In the genomic region with DNA sequence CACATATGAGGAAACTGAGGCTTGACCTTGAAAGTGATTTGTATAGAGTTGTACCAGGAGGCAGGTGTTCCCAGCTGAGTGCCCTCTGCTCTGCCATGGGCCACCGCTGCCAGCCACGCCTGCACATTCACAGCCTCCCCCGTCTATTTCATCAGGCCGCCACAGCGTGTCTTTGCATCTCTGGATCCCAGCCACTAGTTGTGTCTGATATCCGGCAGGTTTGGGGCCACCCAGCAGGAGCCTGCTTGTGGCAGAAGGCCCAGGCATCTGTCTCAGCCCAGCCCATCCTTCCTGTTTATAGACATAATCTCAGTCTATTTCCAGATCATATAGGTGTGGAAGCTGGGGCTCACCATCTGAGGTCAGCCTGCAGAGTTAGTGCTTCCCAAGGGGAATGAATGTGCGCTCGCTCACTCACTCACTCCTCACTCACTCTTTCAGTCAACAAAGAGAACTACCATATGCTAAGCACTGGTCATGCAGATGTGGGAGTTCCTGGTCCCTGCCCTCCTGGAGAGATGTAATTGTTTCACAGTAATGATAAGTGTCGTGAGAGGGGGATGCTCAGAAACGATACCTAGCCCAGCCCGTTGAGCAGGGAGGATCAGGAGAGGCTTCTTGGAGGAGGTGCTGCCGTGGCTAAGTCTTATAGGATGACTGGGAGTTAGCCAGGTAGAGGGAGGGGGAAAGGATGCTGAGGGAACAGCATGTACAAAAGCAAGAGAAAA, we compare ENCODE assay signal across 10 cellular contexts.
DNase-seq lines count a peak whose midpoint lies in the region; ATAC-seq and TF ChIP-seq lines count a peak whose summit lies in the region.
"Had no signal": no experiment of that assay in that cellular context is flagged by ENCODE, and none has a peak within 500 bp of the region (broad histone marks: within the 10 kb centered on the region; RNA-seq: fewer than 3 reads in every experiment).

No MANE protein-coding gene starts in this region.

- dilution Hi-C loops in mammary epithelial cell (cut with HindIII; ENCODE audit: low sequenced_read_pairs): no loop called here

- H3K9me3 Mint-ChIP-seq in MCF 10A (ENCODE audit: unreplicated experiment) (no peaks in the 10 kb centered on the region), Calu3 (ENCODE audit: low read depth, unreplicated experiment) (no peaks in the 10 kb centered on the region)
- H3K9me3 Mint-ChIP-seq in activated CD4-positive, alpha-beta memory T cell treated with anti-CD3 and anti-CD28 coated beads, Interleukin-2, amount 10 ng/mL, durations not matched to agents 7 days and 5 days: no peaks in the 10 kb centered on the region

- TF ChIP-seq CTCF in MCF 10A (IDR thresholded peaks at IDR 0.05; ENCODE audit: unreplicated experiment) (no peak), mammary epithelial cell (conservative IDR thresholded peaks at IDR 0.05 in 1 of 2, IDR thresholded peaks at IDR 0.05 in 1 of 2; ENCODE audit: extremely low read depth in 1 of 2, insufficient read depth in 1 of 2, low read depth in 1 of 2, low read length in 2 of 2) (no peak), heart left ventricle (IDR thresholded peaks at IDR 0.05) (no peak), suprapubic skin (IDR thresholded peaks at IDR 0.05) (no peak), Calu3 (IDR thresholded peaks at IDR 0.05; ENCODE audit: unreplicated experiment) (no peak), GM10248 (IDR thresholded peaks at IDR 0.05; ENCODE audit: control extremely low read depth, extremely low read depth, low read depth, missing control alignments) (no peak)

- TF ChIP-seq EP300 in suprapubic skin (IDR thresholded peaks at IDR 0.05): no peak

- BruUV-seq in MCF 10A (replicated peaks; lab: Mats Ljungman, UMichigan): no TSS peak
- no TSS peak for BruUV-seq in mammary epithelial cell (replicated peaks; lab: Mats Ljungman, UMichigan)
- no TSS peak for BruUV-seq in Calu3 (replicated peaks; lab: Mats Ljungman, UMichigan)

- H3K27me3 Mint-ChIP-seq in MCF 10A (ENCODE audit: insufficient read depth, unreplicated experiment): peaks cover 19% of the 10 kb centered on the region
- peaks cover 3% of the 10 kb centered on the region for H3K27me3 Mint-ChIP-seq in activated CD4-positive, alpha-beta memory T cell treated with anti-CD3 and anti-CD28 coated beads, Interleukin-2, amount 10 ng/mL, durations not matched to agents 7 days and 5 days
- peaks cover 62% of the 10 kb centered on the region for H3K27me3 Mint-ChIP-seq in Calu3 (ENCODE audit: unreplicated experiment)

- H3K4me2 ChIP-seq in mammary epithelial cell (ENCODE audit: insufficient read depth, low read depth, low read length): no peak overlapping the region
- H3K4me2 ChIP-seq: PC-9 had no signal

- WGBS in mammary epithelial cell (ENCODE audit: low coverage, missing lambda C conversion rate): 63% methylated on average over 12 of the region's 12 CpGs
- 37 to 43% (median 42%) methylated on average over 12 of the region's 12 CpGs for WGBS in heart left ventricle, 4 donors
- 66% methylated on average over 12 of the region's 12 CpGs for WGBS in suprapubic skin

- peak; percentile 24 for DNase-seq in MCF 10A (ENCODE audit: unreplicated experiment)
- no peak for DNase-seq in mammary epithelial cell
- peak; percentile 51 for DNase-seq in activated CD4-positive, alpha-beta memory T cell treated with anti-CD3 and anti-CD28 coated beads, Interleukin-2, amount 10 ng/mL, durations not matched to agents 7 days and 5 days
- DNase-seq in heart left ventricle: peak in 3 of 5 donors; percentile 44 to 65 (median 45)
- DNase-seq in suprapubic skin (ENCODE audit: low spot score in 2 of 2): peak; percentile 67 to 73
- no peak for DNase-seq in Calu3
- no peak for DNase-seq in GM10248 (ENCODE audit: extremely low spot score)
- no peak for DNase-seq in medulla oblongata (ENCODE audit: extremely low spot score)
- DNase-seq: PC-9, uterus had no signal

- H3K79me2 ChIP-seq in mammary epithelial cell (ENCODE audit: insufficient read depth, low read length): no peaks in the 10 kb centered on the region

- CTCF ChIA-PET in MCF 10A (lab: Yijun Ruan, JAX): interaction anchor here (1.2 kb wide), 1 partner anchor 15 kb away, joined by 3 read pairs; no protein-coding TSS in a partner anchor
- CTCF ChIA-PET in mammary epithelial cell (lab: Charles Lee; ENCODE audit: low non-redundant PET): no interaction called here
- CTCF ChIA-PET in activated CD4-positive, alpha-beta memory T cell treated with anti-CD3 and anti-CD28 coated beads, Interleukin-2, amount 10 ng/mL, durations not matched to agents 7 days and 5 days (lab: Charles Lee): interaction anchor here (0.7 to 1.6 kb wide), 2 partner anchors 11 to 1205 kb away, joined by 3 to 4 read pairs; no protein-coding TSS in a partner anchor
- CTCF ChIA-PET in Calu3 (lab: Charles Lee): no interaction called here
- CTCF ChIA-PET in GM10248 (lab: Yijun Ruan, JAX): no interaction called here

- POLR2A ChIA-PET in MCF 10A (lab: Yijun Ruan, JAX): interaction anchor here (0.7 kb wide), 1 partner anchor 1365 kb away, joined by 4 read pairs; no protein-coding TSS in a partner anchor
- POLR2A ChIA-PET in activated CD4-positive, alpha-beta memory T cell treated with anti-CD3 and anti-CD28 coated beads, Interleukin-2, amount 10 ng/mL, durations not matched to agents 7 days and 5 days (lab: Charles Lee): no interaction called here
- POLR2A ChIA-PET in GM10248 (lab: Yijun Ruan, JAX): no interaction called here

- H3K27ac ChIP-seq in mammary epithelial cell (ENCODE audit: insufficient read depth, low read depth, low read length): no peak overlapping the region
- H3K27ac ChIP-seq in heart left ventricle: peak overlapping the region in 7 of 12 donors; percentile 1 to 39 (median 9)
- H3K27ac ChIP-seq in suprapubic skin: no peak overlapping the region
- H3K27ac ChIP-seq: PC-9, uterus had no signal

- H3K27ac Mint-ChIP-seq in MCF 10A (ENCODE audit: low read depth, unreplicated experiment): no peak overlapping the region
- H3K27ac Mint-ChIP-seq in activated CD4-positive, alpha-beta memory T cell treated with anti-CD3 and anti-CD28 coated beads, Interleukin-2, amount 10 ng/mL, durations not matched to agents 7 days and 5 days: peak overlapping the region; percentile 48
- no peak overlapping the region for H3K27ac Mint-ChIP-seq in Calu3 (ENCODE audit: unreplicated experiment)

- no peak for TF ChIP-seq POLR2A in heart left ventricle (IDR thresholded peaks at IDR 0.05)
- no peak for TF ChIP-seq POLR2A in suprapubic skin (IDR thresholded peaks at IDR 0.05)

- no peaks in the 10 kb centered on the region for H3K4me1 Mint-ChIP-seq in MCF 10A (ENCODE audit: insufficient read depth, unreplicated experiment)
- H3K4me1 Mint-ChIP-seq in activated CD4-positive, alpha-beta memory T cell treated with anti-CD3 and anti-CD28 coated beads, Interleukin-2, amount 10 ng/mL, durations not matched to agents 7 days and 5 days: peaks cover 45% of the 10 kb centered on the region
- peaks cover 11% of the 10 kb centered on the region for H3K4me1 Mint-ChIP-seq in Calu3 (ENCODE audit: low read depth, unreplicated experiment)

- H3K36me3 ChIP-seq in mammary epithelial cell (ENCODE audit: insufficient read depth, low read length) (no peaks in the 10 kb centered on the region), heart left ventricle (peaks cover 0 to 29% (median 8%) of the 10 kb centered on the region in 9 donors), suprapubic skin (peaks cover 6% of the 10 kb centered on the region)
- H3K36me3 ChIP-seq: uterus had no signal

- intact Hi-C loops in MCF 10A (cut with micrococcal nuclease): no loop called here
- intact Hi-C loops in mammary epithelial cell (cut with micrococcal nuclease): no loop called here
- intact Hi-C loops in heart left ventricle (cut with DNase I): loop anchor here in 1 of 10 donors (5.0 kb wide), 1 partner anchor 77 kb away; no protein-coding TSS in a partner anchor
- intact Hi-C loops in Calu3 (cut with micrococcal nuclease; ENCODE audit: unreplicated experiment): no loop called here

- H3K4me1 ChIP-seq in mammary epithelial cell (ENCODE audit: insufficient read depth, low read length) (no peaks in the 10 kb centered on the region), heart left ventricle (peaks cover 0 to 54% (median 35%) of the 10 kb centered on the region in 12 donors), suprapubic skin (peaks cover 30% of the 10 kb centered on the region)
- H3K4me1 ChIP-seq: uterus had no signal

- H3K9me3 ChIP-seq in mammary epithelial cell (replicated peaks; ENCODE audit: insufficient read depth, low read length): no peaks in the 10 kb centered on the region
- H3K9me3 ChIP-seq in heart left ventricle: no peaks in the 10 kb centered on the region
- no peaks in the 10 kb centered on the region for H3K9me3 ChIP-seq in suprapubic skin
- H3K9me3 ChIP-seq: uterus had no signal

- H3K4me3 Mint-ChIP-seq in MCF 10A (ENCODE audit: unreplicated experiment) (no peak overlapping the region), Calu3 (ENCODE audit: low read depth, unreplicated experiment) (no peak overlapping the region)
- H3K4me3 Mint-ChIP-seq in activated CD4-positive, alpha-beta memory T cell treated with anti-CD3 and anti-CD28 coated beads, Interleukin-2, amount 10 ng/mL, durations not matched to agents 7 days and 5 days: no peak overlapping the region

- peak; percentile 49 to 66 (median 60) for ATAC-seq in heart left ventricle

- H3K36me3 Mint-ChIP-seq in MCF 10A (ENCODE audit: insufficient read depth, unreplicated experiment) (no peaks in the 10 kb centered on the region), Calu3 (ENCODE audit: insufficient read depth, unreplicated experiment) (no peaks in the 10 kb centered on the region)
- H3K36me3 Mint-ChIP-seq in activated CD4-positive, alpha-beta memory T cell treated with anti-CD3 and anti-CD28 coated beads, Interleukin-2, amount 10 ng/mL, durations not matched to agents 7 days and 5 days (ENCODE audit: low read depth): no peaks in the 10 kb centered on the region

- peaks cover 3% of the 10 kb centered on the region for H3K27me3 ChIP-seq in mammary epithelial cell (ENCODE audit: insufficient read depth, low read length)
- H3K27me3 ChIP-seq in heart left ventricle: no peaks in the 10 kb centered on the region
- H3K27me3 ChIP-seq in suprapubic skin: no peaks in the 10 kb centered on the region
- H3K27me3 ChIP-seq: uterus had no signal

- H3K4me3 ChIP-seq in mammary epithelial cell (replicated peaks in 1 of 3; ENCODE audit: insufficient read depth in 1 of 3, low read depth in 2 of 3, low read length in 3 of 3) (no peak overlapping the region), heart left ventricle (no peak overlapping the region), suprapubic skin (no peak overlapping the region)
- H3K4me3 ChIP-seq: PC-9, uterus had no signal

- in situ Hi-C loops in mammary epithelial cell (cut with MboI; ENCODE audit: low sequenced_read_pairs in 2 of 2): no loop called here

- H2AFZ ChIP-seq in mammary epithelial cell (ENCODE audit: low read depth, low read length): no peak overlapping the region
- H2AFZ ChIP-seq: PC-9 had no signal

- no peak overlapping the region for H3K9ac ChIP-seq in mammary epithelial cell (ENCODE audit: insufficient read depth, low read length)

- H4K20me1 ChIP-seq in mammary epithelial cell (ENCODE audit: insufficient read depth, low read length): no peaks in the 10 kb centered on the region

Comparison
In these comparisons a context has a peak if more than half of its experiments do, and no peak if none do; other contexts are left out.
1. DNase-seq: peak in MCF 10A (single experiment), activated CD4-positive, alpha-beta memory T cell treated with anti-CD3 and anti-CD28 coated beads, Interleukin-2, amount 10 ng/mL, durations not matched to agents 7 days and 5 days (single experiment), heart left ventricle (3 of 5) and suprapubic skin (2 of 2); none in mammary epithelial cell (single experiment), Calu3 (single experiment), GM10248 (single experiment) and medulla oblongata (single experiment).
2. CTCF ChIA-PET loops: an anchor here in MCF 10A (1.2 kb wide) and activated CD4-positive, alpha-beta memory T cell treated with anti-CD3 and anti-CD28 coated beads, Interleukin-2, amount 10 ng/mL, durations not matched to agents 7 days and 5 days (0.7 to 1.6 kb wide); none called in mammary epithelial cell, Calu3 and GM10248.
3. H3K27ac ChIP-seq: peak in heart left ventricle (7 of 12); none in mammary epithelial cell (single experiment) and suprapubic skin (single experiment).